ENCODE assay signal across 7 cellular contexts in the genomic region with DNA sequence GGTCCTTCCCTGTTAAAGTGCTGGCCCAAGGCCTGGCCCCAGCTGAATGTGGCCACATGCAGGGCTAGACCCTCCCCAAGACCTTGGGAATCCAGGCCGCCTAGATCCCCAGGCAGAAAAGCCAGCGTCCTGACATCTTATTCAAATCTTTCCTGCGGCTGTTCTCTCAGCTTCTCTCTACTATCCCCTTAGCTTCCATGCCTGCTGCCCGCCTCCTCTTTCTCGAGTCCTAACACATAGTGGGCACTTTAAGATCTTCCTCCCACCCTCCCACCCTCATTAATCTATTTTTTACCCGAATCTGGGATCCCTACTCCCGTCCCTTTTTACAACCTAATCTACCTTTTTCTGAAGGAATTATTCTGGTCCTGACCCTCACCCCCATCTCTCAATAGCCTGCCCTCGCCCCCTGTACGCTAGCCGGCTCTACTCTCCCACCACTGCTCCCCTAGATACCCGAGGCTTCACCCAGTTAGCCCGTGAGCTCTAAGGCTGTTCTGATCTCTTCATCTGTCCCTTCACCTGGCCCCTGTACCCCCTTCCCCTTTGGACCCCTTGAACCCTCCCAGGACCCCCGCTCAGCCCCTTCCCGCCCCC. TPM values are rescaled to one million over a fixed set of nuclear protein-coding genes. Genes with fewer than 3 reads are reported as not detected.
DNase-seq lines count a peak whose midpoint lies in the region; ATAC-seq and TF ChIP-seq lines count a peak whose summit lies in the region.

A gene with protein sequence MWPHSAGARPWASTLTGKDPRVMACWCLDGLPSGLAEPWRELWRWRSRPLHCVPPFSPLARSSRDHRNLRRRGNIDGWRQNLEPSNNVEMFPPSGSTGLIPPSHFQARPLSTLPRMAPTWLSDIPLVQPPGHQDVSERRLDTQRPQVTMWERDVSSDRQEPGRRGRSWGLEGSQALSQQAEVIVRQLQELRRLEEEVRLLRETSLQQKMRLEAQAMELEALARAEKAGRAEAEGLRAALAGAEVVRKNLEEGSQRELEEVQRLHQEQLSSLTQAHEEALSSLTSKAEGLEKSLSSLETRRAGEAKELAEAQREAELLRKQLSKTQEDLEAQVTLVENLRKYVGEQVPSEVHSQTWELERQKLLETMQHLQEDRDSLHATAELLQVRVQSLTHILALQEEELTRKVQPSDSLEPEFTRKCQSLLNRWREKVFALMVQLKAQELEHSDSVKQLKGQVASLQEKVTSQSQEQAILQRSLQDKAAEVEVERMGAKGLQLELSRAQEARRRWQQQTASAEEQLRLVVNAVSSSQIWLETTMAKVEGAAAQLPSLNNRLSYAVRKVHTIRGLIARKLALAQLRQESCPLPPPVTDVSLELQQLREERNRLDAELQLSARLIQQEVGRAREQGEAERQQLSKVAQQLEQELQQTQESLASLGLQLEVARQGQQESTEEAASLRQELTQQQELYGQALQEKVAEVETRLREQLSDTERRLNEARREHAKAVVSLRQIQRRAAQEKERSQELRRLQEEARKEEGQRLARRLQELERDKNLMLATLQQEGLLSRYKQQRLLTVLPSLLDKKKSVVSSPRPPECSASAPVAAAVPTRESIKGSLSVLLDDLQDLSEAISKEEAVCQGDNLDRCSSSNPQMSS (minus strand): TSS at position 260 of the 597 bp plus-strand sequence. CDS start 202 bp downstream, at position 58.

- H3K4me2 ChIP-seq in fibroblast of lung (ENCODE audit: extremely low read depth, insufficient read depth, low read length) (peak within 1 kb of the TSS; percentile 99), neuronal stem cell (ENCODE audit: insufficient read depth, low read length, poor library complexity, severe bottlenecking) (peak within 1 kb of the TSS; percentile 91)

- H3K23ac ChIP-seq in neuronal stem cell (ENCODE audit: low read depth, low read length, poor library complexity), result peak within 1 kb of the TSS; percentile 74

- no peak within 1 kb of the TSS for H2BK5ac ChIP-seq in neuronal stem cell (ENCODE audit: low read length)

- no peak within 1 kb of the TSS for H4K91ac ChIP-seq in neuronal stem cell (ENCODE audit: low read depth, low read length, poor library complexity)

- H2BK120ac ChIP-seq in neuronal stem cell (ENCODE audit: low read depth, low read length), result no peak within 1 kb of the TSS

- TF ChIP-seq CTCF in fibroblast of lung (conservative IDR thresholded peaks at IDR 0.05 in 1 of 2, IDR thresholded peaks at IDR 0.05 in 1 of 2; ENCODE audit: low read depth in 1 of 2, low read length in 2 of 2), result no peak

- H2BK15ac ChIP-seq in neuronal stem cell (ENCODE audit: low read length), result no peak within 1 kb of the TSS

- H3K27me3 ChIP-seq in SJCRH30 (no peaks in the 10 kb centered on the region), fibroblast of lung (ENCODE audit: control insufficient read depth, insufficient read depth, low read length) (no peaks in the 10 kb centered on the region), neuronal stem cell (ENCODE audit: control insufficient read depth in 3 of 3, insufficient read depth in 3 of 3, low read depth in 1 of 3, low read length in 3 of 3) (no peaks in the 10 kb centered on the region)

- peaks cover 2% of the 10 kb centered on the region for H3K79me1 ChIP-seq in neuronal stem cell (ENCODE audit: low read depth, low read length)

- H4K8ac ChIP-seq in neuronal stem cell (ENCODE audit: low read depth, low read length), result no peak within 1 kb of the TSS

- H2AK5ac ChIP-seq in neuronal stem cell (ENCODE audit: low read depth, low read length), result no peak within 1 kb of the TSS

- H3K36me3 ChIP-seq in SJCRH30 (peaks cover 14% of the 10 kb centered on the region), fibroblast of lung (ENCODE audit: control insufficient read depth, insufficient read depth, low read length) (peaks cover 5% of the 10 kb centered on the region), neuronal stem cell (replicated peaks in 1 of 2; ENCODE audit: control insufficient read depth in 2 of 2, insufficient read depth in 2 of 2, low read length in 2 of 2) (peaks cover 14 to 48% of the 10 kb centered on the region in 2 donors)

- peak in 1 of 2 experiments; percentile 28 for DNase-seq in SJCRH30
- no peak for DNase-seq in fibroblast of lung (ENCODE audit: low read depth in 2 of 2)
- DNase-seq in neuronal stem cell (ENCODE audit: low spot score), result no peak
- DNase-seq in cerebellar nuclear complex (lab: John Stamatoyannopoulos, UW), result no peak
- no peak for DNase-seq in effector CD8-positive, alpha-beta T cell (lab: John Stamatoyannopoulos, UW)
- DNase-seq in stimulated activated CD4-positive, alpha-beta T cell treated with anti-CD3 and anti-CD28 coated beads, Interleukin-2, amount 100 ng/mL, for 24 hours, result no peak

- H2BK12ac ChIP-seq in neuronal stem cell (ENCODE audit: low read length), result no peak within 1 kb of the TSS

- H3K27ac ChIP-seq in SJCRH30 (peak within 1 kb of the TSS; percentile 50), fibroblast of lung (ENCODE audit: insufficient read depth, low read length) (peak within 1 kb of the TSS; percentile 76), neuronal stem cell (replicated peaks; ENCODE audit: low read length) (peak within 1 kb of the TSS; percentile 88)

- peak; percentile 2 for ATAC-seq in GM21786 (IDR thresholded peaks at IDR 0.05; ENCODE audit: unreplicated experiment)

- H2AFZ ChIP-seq in fibroblast of lung (ENCODE audit: low read length), result peak within 1 kb of the TSS; percentile 90
- H2AFZ ChIP-seq in neuronal stem cell (ENCODE audit: low read length), result peak within 1 kb of the TSS; percentile 95

- H3K14ac ChIP-seq in neuronal stem cell (ENCODE audit: low read length), result peak within 1 kb of the TSS; percentile 78

- H3K9ac ChIP-seq in fibroblast of lung (ENCODE audit: insufficient read depth, low read length) (peak within 1 kb of the TSS; percentile 82), neuronal stem cell (ENCODE audit: low read depth, low read length, poor library complexity) (peak within 1 kb of the TSS; percentile 89)

- H3K9me3 ChIP-seq in SJCRH30 (replicated peaks), result no peaks in the 10 kb centered on the region
- H3K9me3 ChIP-seq in fibroblast of lung (ENCODE audit: control insufficient read depth, insufficient read depth, low read depth, low read length), result no peaks in the 10 kb centered on the region
- H3K9me3 ChIP-seq in neuronal stem cell (replicated peaks in 1 of 2; ENCODE audit: control insufficient read depth in 2 of 2, insufficient read depth in 1 of 2, low read depth in 1 of 2, low read length in 2 of 2), result no peaks in the 10 kb centered on the region

- H4K20me1 ChIP-seq in fibroblast of lung (ENCODE audit: control insufficient read depth, extremely low read depth, insufficient read depth, low read length), result no peaks in the 10 kb centered on the region

- no CpG with 5 or more reads among the region's 14 CpGs for WGBS in neuronal stem cell (ENCODE audit: extremely low coverage in 2 of 2, insufficient read length in 2 of 2, insufficient replicate concordance in 1 of 2), 2 donors

- H3K4me3 ChIP-seq in SJCRH30, result peak within 1 kb of the TSS; percentile 66
- peak within 1 kb of the TSS; percentile 86 to 95 (median 92) for H3K4me3 ChIP-seq in fibroblast of lung (replicated peaks in 1 of 4; ENCODE audit: control extremely low read depth in 1 of 4, insufficient read depth in 1 of 4, low read depth in 3 of 4, low read length in 4 of 4)
- H3K4me3 ChIP-seq in neuronal stem cell (ENCODE audit: low read length in 2 of 2), result peak within 1 kb of the TSS; percentile 79 to 93

- no peak within 1 kb of the TSS for H3K4ac ChIP-seq in neuronal stem cell (ENCODE audit: low read length)

- H3K18ac ChIP-seq in neuronal stem cell (ENCODE audit: low read length), result peak within 1 kb of the TSS; percentile 93

- H3K79me2 ChIP-seq in fibroblast of lung (ENCODE audit: control insufficient read depth, insufficient read depth, low read length), result peaks cover 23% of the 10 kb centered on the region

- H3K4me1 ChIP-seq in SJCRH30 (peaks cover 2% of the 10 kb centered on the region; the same call in 1 of the 2 replicates), fibroblast of lung (ENCODE audit: control insufficient read depth, extremely low read depth, insufficient read depth, low read length) (peaks cover 11% of the 10 kb centered on the region), neuronal stem cell (ENCODE audit: control insufficient read depth in 2 of 2, insufficient read depth in 1 of 2, low read depth in 1 of 2, low read length in 2 of 2) (peaks cover 10 to 14% of the 10 kb centered on the region in 2 donors)

RNA-seq across cellular contexts. Expression of the gene that starts here (rescaled TPM):
- 21.7 and 26.6 TPM in 2 replicates for total RNA-seq in SJCRH30 (2014; rRNA removed; shearing (Covaris generic))
- 19.0 and 19.3 TPM in 2 replicates for total RNA-seq in fibroblast of lung
- polyA plus RNA-seq in fibroblast of lung, result 7.4 and 8.9 TPM in 2 replicates
- polyA plus RNA-seq in fibroblast of lung (2012), result 11.7 and 17.4 TPM in 2 replicates
- polyA minus RNA-seq in fibroblast of lung (ENCODE audit: low replicate concordance), result 6.6 and 24.3 TPM in 2 replicates
- polyA plus RNA-seq in neuronal stem cell (2013, experiment 1 of 2), result 23.5 TPM
- polyA plus RNA-seq in neuronal stem cell (2013, experiment 2 of 2), result 21.1 TPM
